ENCODE assay signal across 14 cellular contexts in genomic region chr1:24107462-24108225, GRCh38. TPM values are rescaled to one million over a fixed set of nuclear protein-coding genes. Genes with fewer than 3 reads are reported as not detected.
A peak's percentile ranks its signal among the peaks of the same experiment; 100 is the strongest.
DNase-seq lines count a peak whose midpoint lies in the region; ATAC-seq and TF ChIP-seq lines count a peak whose summit lies in the region.
"Had no signal": no experiment of that assay in that cellular context is flagged by ENCODE, and none has a peak within 500 bp of the region (broad histone marks: within the 10 kb centered on the region; RNA-seq: fewer than 3 reads in every experiment).

No MANE protein-coding gene starts in this region.

- peaks cover 56% of the 10 kb centered on the region for H3K4me1 ChIP-seq in BLaER1
- H3K4me1 ChIP-seq in CD4-positive, alpha-beta memory T cell (ENCODE audit: insufficient read depth, low read length) = peaks cover 3% of the 10 kb centered on the region

- H3K4me1 Mint-ChIP-seq in neural crest cell = peaks cover 18% of the 10 kb centered on the region
- peaks cover 3 to 7% (median 5%) of the 10 kb centered on the region in 4 donors for H3K4me1 Mint-ChIP-seq in CD4-positive, alpha-beta memory T cell

- POLR2A ChIA-PET in CD4-positive, alpha-beta memory T cell (lab: Charles Lee; ENCODE audit: partially characterized antibody) = no interaction called here

- H3K4me3 ChIP-seq in BLaER1 (no peak overlapping the region), epithelial cell of esophagus (ENCODE audit: low read length) (no peak overlapping the region)
- H3K4me3 ChIP-seq in CD4-positive, alpha-beta memory T cell (ENCODE audit: low read length in 2 of 2) = no peak overlapping the region
- H3K4me3 ChIP-seq: body of pancreas had no signal

- H3K27me3 Mint-ChIP-seq in neural crest cell (ENCODE audit: low read depth) = peaks cover 12% of the 10 kb centered on the region
- H3K27me3 Mint-ChIP-seq in CD4-positive, alpha-beta memory T cell = peaks cover under 1 to 4% of the 10 kb centered on the region in 2 donors

- TF ChIP-seq CTCF in epithelial cell of esophagus (IDR thresholded peaks at IDR 0.05; ENCODE audit: insufficient read depth, low read depth, low read length, missing control alignments) (no peak), neural crest cell (conservative IDR thresholded peaks at IDR 0.05) (no peak)

- H3K4me3 Mint-ChIP-seq in neural crest cell = no peak overlapping the region
- H3K4me3 Mint-ChIP-seq in CD4-positive, alpha-beta memory T cell = no peak overlapping the region
- H3K4me3 Mint-ChIP-seq: activated CD8-positive, alpha-beta memory T cell treated with anti-CD3 and anti-CD28 coated beads, Interleukin-2, amount 10 ng/mL, durations not matched to agents 7 days and 5 days; CD8-positive, alpha-beta T cell; T-helper 17 cell had no signal

- peak overlapping the region; percentile 27 for H3K27ac Mint-ChIP-seq in neural crest cell (ENCODE audit: unreplicated experiment)
- peak overlapping the region in 1 of 7 donors; percentile 25 for H3K27ac Mint-ChIP-seq in CD4-positive, alpha-beta memory T cell
- H3K27ac Mint-ChIP-seq: activated CD8-positive, alpha-beta memory T cell treated with anti-CD3 and anti-CD28 coated beads, Interleukin-2, amount 10 ng/mL, durations not matched to agents 7 days and 5 days; CD8-positive, alpha-beta T cell; T-helper 17 cell had no signal

- DNase-seq in NCI-H460 (ENCODE audit: extremely low read depth, low read depth) = peak; percentile 50
- peak; percentile 62 for DNase-seq in epithelial cell of esophagus (ENCODE audit: low read depth)
- no peak for DNase-seq in neural crest cell (ENCODE audit: low read depth, low spot score)
- no peak for DNase-seq in mucosa of gallbladder (ENCODE audit: low spot score)
- DNase-seq in CD4-positive, alpha-beta memory T cell = no peak
- DNase-seq: activated CD8-positive, alpha-beta memory T cell treated with anti-CD3 and anti-CD28 coated beads, Interleukin-2, amount 10 ng/mL, durations not matched to agents 7 days and 5 days; body of pancreas; CD8-positive, alpha-beta T cell; glutamatergic neuron; NCI-H526 treated with DMSO at 0.1 percent for 48 hours; T-helper 17 cell had no signal

- CTCF ChIA-PET in CD4-positive, alpha-beta memory T cell (lab: Charles Lee; ENCODE audit: partially characterized antibody) = no interaction called here

- no peaks in the 10 kb centered on the region for H3K9me3 ChIP-seq in BLaER1
- H3K9me3 ChIP-seq in CD4-positive, alpha-beta memory T cell (ENCODE audit: control insufficient read depth in 1 of 2, low read length in 2 of 2) = no peaks in the 10 kb centered on the region
- H3K9me3 ChIP-seq: body of pancreas had no signal

- 0 out of 2 replicates have a peak overlapping the region, but pooled peaks have one; percentile 19 for H3K9ac ChIP-seq in BLaER1

- no peaks in the 10 kb centered on the region for H4K20me1 ChIP-seq in BLaER1

- intact Hi-C loops in CD4-positive, alpha-beta memory T cell (cut with micrococcal nuclease) = no loop called here

- ATAC-seq in GM19351 (IDR thresholded peaks at IDR 0.05; ENCODE audit: unreplicated experiment) (no peak), GM18909 (IDR thresholded peaks at IDR 0.05; ENCODE audit: poor library complexity, unreplicated experiment) (no peak)
- ATAC-seq: activated CD8-positive, alpha-beta memory T cell treated with anti-CD3 and anti-CD28 coated beads, Interleukin-2, amount 10 ng/mL, durations not matched to agents 7 days and 5 days; body of pancreas; CD8-positive, alpha-beta T cell; T-helper 17 cell had no signal

- H3K36me3 ChIP-seq in BLaER1 = no peaks in the 10 kb centered on the region
- no peaks in the 10 kb centered on the region for H3K36me3 ChIP-seq in CD4-positive, alpha-beta memory T cell (ENCODE audit: insufficient read depth, low read length)

- H3K9me3 Mint-ChIP-seq in neural crest cell = no peaks in the 10 kb centered on the region
- no peaks in the 10 kb centered on the region for H3K9me3 Mint-ChIP-seq in CD4-positive, alpha-beta memory T cell
- H3K9me3 Mint-ChIP-seq: CD8-positive, alpha-beta T cell had no signal

- H3K4me2 ChIP-seq in BLaER1 = no peak overlapping the region

- H3K27me3 ChIP-seq in BLaER1 = no peaks in the 10 kb centered on the region
- H3K27me3 ChIP-seq in CD4-positive, alpha-beta memory T cell (ENCODE audit: insufficient read depth, low read length) = no peaks in the 10 kb centered on the region
- H3K27me3 ChIP-seq: body of pancreas had no signal

- H3K36me3 Mint-ChIP-seq in neural crest cell (ENCODE audit: low read depth) = no peaks in the 10 kb centered on the region
- no peaks in the 10 kb centered on the region for H3K36me3 Mint-ChIP-seq in CD4-positive, alpha-beta memory T cell
- H3K36me3 Mint-ChIP-seq: activated CD8-positive, alpha-beta memory T cell treated with anti-CD3 and anti-CD28 coated beads, Interleukin-2, amount 10 ng/mL, durations not matched to agents 7 days and 5 days; CD8-positive, alpha-beta T cell had no signal

- peak overlapping the region; percentile 18; the same call in 1 of the 2 replicates for H3K27ac ChIP-seq in BLaER1
- no peak overlapping the region for H3K27ac ChIP-seq in CD4-positive, alpha-beta memory T cell (ENCODE audit: low read depth, low read length)
- H3K27ac ChIP-seq: body of pancreas had no signal

RNA-seq across cellular contexts. Expression of gene MYOM3, which starts 4.3 kb away (rescaled TPM):
- 3.1 and 3.4 TPM in 2 replicates for total RNA-seq in NCI-H460 (2014; rRNA removed; shearing (Covaris generic))
- polyA plus RNA-seq in NCI-H460 (2014; cell fraction: nucleus; rRNA removed) = 3.2 and 3.3 TPM in 2 replicates
- total RNA-seq in neural crest cell (not detected in 2 replicates), mucosa of gallbladder (1.7 TPM)
- not detected for total RNA-seq in CD4-positive, alpha-beta memory T cell
- polyA plus RNA-seq in CD4-positive, alpha-beta memory T cell = not detected
- total RNA-seq: activated CD8-positive, alpha-beta memory T cell treated with anti-CD3 and anti-CD28 coated beads, Interleukin-2, amount 10 ng/mL, durations not matched to agents 7 days and 5 days; CD8-positive, alpha-beta T cell; T-helper 17 cell had no signal

RNA-seq across cellular contexts. Expression of gene IL22RA1, which starts 35.3 kb away (rescaled TPM):
- 1.6 and 1.9 TPM in 2 replicates for total RNA-seq in NCI-H460 (2014; rRNA removed; shearing (Covaris generic))
- polyA plus RNA-seq in NCI-H460 (2014; cell fraction: nucleus; rRNA removed) = 2.0 and 3.1 TPM in 2 replicates
- not detected in 2 replicates for total RNA-seq in neural crest cell
- 11.6 TPM for total RNA-seq in mucosa of gallbladder
- total RNA-seq in CD4-positive, alpha-beta memory T cell = not detected
- polyA plus RNA-seq in CD4-positive, alpha-beta memory T cell = not detected
- total RNA-seq: CD8-positive, alpha-beta T cell; T-helper 17 cell had no signal

Comparison
In these comparisons a context has a peak if more than half of its experiments do, and no peak if none do; other contexts are left out.
1. DNase-seq: peak in NCI-H460 (single experiment) and epithelial cell of esophagus (single experiment); none in neural crest cell (single experiment), mucosa of gallbladder (single experiment) and CD4-positive, alpha-beta memory T cell (0 of 5).